ENCODE assay signal across 1 cellular context in the genomic region with DNA sequence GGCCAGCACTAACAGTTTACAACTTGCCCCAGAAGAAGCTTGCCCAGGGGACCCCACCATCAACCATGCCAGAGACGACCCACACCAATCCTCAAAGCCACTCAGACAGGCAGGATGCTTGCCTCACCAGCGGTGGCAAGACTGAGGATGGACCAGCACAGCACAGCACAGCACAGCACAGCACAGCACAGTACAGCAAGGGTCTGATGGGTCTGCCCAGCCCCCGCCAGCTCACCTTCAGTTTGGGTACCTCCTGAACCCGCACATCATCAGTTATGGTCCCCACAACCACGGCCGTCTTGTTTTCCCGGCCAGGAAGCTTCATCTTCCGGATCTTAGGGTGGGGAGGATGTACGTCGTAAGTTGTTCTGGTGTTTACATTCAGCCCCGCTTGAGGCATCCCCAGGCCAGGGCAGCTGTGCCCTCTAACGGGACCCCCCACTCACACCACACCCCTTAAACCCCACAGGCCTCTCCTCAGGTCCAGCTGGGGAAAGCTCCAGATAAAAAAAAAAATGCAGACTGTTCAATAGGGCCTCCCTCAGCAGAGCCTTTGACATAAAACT.
TF ChIP-seq lines count a peak whose summit lies in the region.

No MANE protein-coding gene starts in this region.

TF ChIP-seq in GM23338, 12 proteins besides CTCF, POLR2A, EP300 and RAD21 (continued from another document):
- TF ChIP-seq, protein P1, sequence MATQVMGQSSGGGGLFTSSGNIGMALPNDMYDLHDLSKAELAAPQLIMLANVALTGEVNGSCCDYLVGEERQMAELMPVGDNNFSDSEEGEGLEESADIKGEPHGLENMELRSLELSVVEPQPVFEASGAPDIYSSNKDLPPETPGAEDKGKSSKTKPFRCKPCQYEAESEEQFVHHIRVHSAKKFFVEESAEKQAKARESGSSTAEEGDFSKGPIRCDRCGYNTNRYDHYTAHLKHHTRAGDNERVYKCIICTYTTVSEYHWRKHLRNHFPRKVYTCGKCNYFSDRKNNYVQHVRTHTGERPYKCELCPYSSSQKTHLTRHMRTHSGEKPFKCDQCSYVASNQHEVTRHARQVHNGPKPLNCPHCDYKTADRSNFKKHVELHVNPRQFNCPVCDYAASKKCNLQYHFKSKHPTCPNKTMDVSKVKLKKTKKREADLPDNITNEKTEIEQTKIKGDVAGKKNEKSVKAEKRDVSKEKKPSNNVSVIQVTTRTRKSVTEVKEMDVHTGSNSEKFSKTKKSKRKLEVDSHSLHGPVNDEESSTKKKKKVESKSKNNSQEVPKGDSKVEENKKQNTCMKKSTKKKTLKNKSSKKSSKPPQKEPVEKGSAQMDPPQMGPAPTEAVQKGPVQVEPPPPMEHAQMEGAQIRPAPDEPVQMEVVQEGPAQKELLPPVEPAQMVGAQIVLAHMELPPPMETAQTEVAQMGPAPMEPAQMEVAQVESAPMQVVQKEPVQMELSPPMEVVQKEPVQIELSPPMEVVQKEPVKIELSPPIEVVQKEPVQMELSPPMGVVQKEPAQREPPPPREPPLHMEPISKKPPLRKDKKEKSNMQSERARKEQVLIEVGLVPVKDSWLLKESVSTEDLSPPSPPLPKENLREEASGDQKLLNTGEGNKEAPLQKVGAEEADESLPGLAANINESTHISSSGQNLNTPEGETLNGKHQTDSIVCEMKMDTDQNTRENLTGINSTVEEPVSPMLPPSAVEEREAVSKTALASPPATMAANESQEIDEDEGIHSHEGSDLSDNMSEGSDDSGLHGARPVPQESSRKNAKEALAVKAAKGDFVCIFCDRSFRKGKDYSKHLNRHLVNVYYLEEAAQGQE (IDR thresholded peaks at IDR 0.05; ENCODE audit: unreplicated experiment): no peak
- TF ChIP-seq CREB1 (CRISPR knock-in tag; IDR thresholded peaks at IDR 0.05; ENCODE audit: low read depth): no peak
- TF ChIP-seq STAT1 (IDR thresholded peaks at IDR 0.05; ENCODE audit: unreplicated experiment): no peak
- no peak for TF ChIP-seq EZH2 (IDR thresholded peaks at IDR 0.05; ENCODE audit: low read depth, unreplicated experiment)
- TF ChIP-seq, protein P2, sequence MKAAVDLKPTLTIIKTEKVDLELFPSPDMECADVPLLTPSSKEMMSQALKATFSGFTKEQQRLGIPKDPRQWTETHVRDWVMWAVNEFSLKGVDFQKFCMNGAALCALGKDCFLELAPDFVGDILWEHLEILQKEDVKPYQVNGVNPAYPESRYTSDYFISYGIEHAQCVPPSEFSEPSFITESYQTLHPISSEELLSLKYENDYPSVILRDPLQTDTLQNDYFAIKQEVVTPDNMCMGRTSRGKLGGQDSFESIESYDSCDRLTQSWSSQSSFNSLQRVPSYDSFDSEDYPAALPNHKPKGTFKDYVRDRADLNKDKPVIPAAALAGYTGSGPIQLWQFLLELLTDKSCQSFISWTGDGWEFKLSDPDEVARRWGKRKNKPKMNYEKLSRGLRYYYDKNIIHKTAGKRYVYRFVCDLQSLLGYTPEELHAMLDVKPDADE (IDR thresholded peaks at IDR 0.05): no peak
- TF ChIP-seq, protein P3, sequence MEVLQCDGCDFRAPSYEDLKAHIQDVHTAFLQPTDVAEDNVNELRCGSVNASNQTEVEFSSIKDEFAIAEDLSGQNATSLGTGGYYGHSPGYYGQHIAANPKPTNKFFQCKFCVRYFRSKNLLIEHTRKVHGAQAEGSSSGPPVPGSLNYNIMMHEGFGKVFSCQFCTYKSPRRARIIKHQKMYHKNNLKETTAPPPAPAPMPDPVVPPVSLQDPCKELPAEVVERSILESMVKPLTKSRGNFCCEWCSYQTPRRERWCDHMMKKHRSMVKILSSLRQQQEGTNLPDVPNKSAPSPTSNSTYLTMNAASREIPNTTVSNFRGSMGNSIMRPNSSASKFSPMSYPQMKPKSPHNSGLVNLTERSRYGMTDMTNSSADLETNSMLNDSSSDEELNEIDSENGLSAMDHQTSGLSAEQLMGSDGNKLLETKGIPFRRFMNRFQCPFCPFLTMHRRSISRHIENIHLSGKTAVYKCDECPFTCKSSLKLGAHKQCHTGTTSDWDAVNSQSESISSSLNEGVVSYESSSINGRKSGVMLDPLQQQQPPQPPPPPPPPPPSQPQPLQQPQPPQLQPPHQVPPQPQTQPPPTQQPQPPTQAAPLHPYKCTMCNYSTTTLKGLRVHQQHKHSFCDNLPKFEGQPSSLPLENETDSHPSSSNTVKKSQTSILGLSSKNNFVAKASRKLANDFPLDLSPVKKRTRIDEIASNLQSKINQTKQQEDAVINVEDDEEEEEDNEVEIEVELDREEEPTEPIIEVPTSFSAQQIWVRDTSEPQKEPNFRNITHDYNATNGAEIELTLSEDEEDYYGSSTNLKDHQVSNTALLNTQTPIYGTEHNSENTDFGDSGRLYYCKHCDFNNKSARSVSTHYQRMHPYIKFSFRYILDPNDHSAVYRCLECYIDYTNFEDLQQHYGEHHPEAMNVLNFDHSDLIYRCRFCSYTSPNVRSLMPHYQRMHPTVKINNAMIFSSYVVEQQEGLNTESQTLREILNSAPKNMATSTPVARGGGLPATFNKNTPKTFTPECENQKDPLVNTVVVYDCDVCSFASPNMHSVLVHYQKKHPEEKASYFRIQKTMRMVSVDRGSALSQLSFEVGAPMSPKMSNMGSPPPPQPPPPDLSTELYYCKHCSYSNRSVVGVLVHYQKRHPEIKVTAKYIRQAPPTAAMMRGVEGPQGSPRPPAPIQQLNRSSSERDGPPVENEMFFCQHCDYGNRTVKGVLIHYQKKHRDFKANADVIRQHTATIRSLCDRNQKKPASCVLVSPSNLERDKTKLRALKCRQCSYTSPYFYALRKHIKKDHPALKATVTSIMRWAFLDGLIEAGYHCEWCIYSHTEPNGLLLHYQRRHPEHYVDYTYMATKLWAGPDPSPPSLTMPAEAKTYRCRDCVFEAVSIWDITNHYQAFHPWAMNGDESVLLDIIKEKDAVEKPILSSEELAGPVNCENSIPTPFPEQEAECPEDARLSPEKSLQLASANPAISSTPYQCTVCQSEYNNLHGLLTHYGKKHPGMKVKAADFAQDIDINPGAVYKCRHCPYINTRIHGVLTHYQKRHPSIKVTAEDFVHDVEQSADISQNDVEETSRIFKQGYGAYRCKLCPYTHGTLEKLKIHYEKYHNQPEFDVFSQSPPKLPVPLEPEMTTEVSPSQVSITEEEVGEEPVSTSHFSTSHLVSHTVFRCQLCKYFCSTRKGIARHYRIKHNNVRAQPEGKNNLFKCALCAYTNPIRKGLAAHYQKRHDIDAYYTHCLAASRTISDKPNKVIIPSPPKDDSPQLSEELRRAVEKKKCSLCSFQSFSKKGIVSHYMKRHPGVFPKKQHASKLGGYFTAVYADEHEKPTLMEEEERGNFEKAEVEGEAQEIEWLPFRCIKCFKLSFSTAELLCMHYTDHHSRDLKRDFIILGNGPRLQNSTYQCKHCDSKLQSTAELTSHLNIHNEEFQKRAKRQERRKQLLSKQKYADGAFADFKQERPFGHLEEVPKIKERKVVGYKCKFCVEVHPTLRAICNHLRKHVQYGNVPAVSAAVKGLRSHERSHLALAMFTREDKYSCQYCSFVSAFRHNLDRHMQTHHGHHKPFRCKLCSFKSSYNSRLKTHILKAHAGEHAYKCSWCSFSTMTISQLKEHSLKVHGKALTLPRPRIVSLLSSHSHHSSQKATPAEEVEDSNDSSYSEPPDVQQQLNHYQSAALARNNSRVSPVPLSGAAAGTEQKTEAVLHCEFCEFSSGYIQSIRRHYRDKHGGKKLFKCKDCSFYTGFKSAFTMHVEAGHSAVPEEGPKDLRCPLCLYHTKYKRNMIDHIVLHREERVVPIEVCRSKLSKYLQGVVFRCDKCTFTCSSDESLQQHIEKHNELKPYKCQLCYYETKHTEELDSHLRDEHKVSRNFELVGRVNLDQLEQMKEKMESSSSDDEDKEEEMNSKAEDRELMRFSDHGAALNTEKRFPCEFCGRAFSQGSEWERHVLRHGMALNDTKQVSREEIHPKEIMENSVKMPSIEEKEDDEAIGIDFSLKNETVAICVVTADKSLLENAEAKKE (CRISPR knock-in tag; IDR thresholded peaks at IDR 0.05): no peak
- no peak for TF ChIP-seq JUNB (IDR thresholded peaks at IDR 0.05; ENCODE audit: unreplicated experiment)
- TF ChIP-seq EZH2phosphoT487 (IDR thresholded peaks at IDR 0.05; ENCODE audit: unreplicated experiment): no peak
- no peak for TF ChIP-seq ZNF114 (CRISPR knock-in tag; IDR thresholded peaks at IDR 0.05)
- TF ChIP-seq POLR2AphosphoS5 (IDR thresholded peaks at IDR 0.05; ENCODE audit: low read depth): no peak
- TF ChIP-seq NANOG (IDR thresholded peaks at IDR 0.05; ENCODE audit: borderline replicate concordance): no peak
TF ChIP-seq in GM23338: peak in this region for 0.
